In the genomic region with DNA sequence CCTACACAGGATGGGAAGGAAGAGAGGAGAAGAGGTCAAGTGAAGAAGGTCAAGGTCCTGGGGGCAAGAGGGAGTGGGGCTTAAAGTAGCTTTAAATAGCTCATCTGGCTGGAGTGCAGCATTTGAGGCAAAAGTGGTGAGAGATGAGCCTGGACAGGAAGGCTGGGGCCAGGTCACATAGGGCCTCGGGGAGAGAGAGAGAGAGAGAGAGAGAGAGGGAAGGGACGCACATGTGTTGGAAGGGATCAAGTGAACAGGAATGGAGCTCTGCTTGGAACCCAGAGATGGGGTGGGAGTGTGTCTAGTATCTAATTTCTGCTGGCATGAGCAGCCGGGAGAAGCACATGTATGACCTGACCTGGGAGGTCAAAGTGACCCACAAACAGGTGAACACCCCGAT, we compare ENCODE assay signal across 32 cellular contexts.
DNase-seq lines count a peak whose midpoint lies in the region; ATAC-seq and TF ChIP-seq lines count a peak whose summit lies in the region.
"Had no signal": no experiment of that assay in that cellular context is flagged by ENCODE, and none has a peak within 500 bp of the region (broad histone marks: within the 10 kb centered on the region; RNA-seq: fewer than 3 reads in every experiment).

No MANE protein-coding gene starts in this region.

- peaks cover 36 to 43% of the 10 kb centered on the region in 2 experiments for H3K4me1 ChIP-seq in HCT116 (ENCODE audit: control insufficient read depth in 1 of 2, insufficient read depth in 2 of 2, low read length in 2 of 2)
- peaks cover 31% of the 10 kb centered on the region for H3K4me1 ChIP-seq in left ventricle myocardium inferior
- H3K4me1 ChIP-seq in skeletal muscle tissue (ENCODE audit: control insufficient read depth in 3 of 3, insufficient read depth in 3 of 3, low read length in 3 of 3): peaks cover 35 to 43% (median 41%) of the 10 kb centered on the region in 3 donors
- H3K4me1 ChIP-seq in GM23248 (ENCODE audit: insufficient read depth): no peaks in the 10 kb centered on the region
- H3K4me1 ChIP-seq: spleen, testis, uterus had no signal

- H3K4me1 Mint-ChIP-seq in activated CD8-positive, alpha-beta T cell treated with anti-CD3 and anti-CD28 coated beads, Interleukin-2, amount 10 ng/mL, durations not matched to agents 7 days and 5 days (ENCODE audit: low read depth): peaks cover 5% of the 10 kb centered on the region
- no peaks in the 10 kb centered on the region for H3K4me1 Mint-ChIP-seq in activated CD8-positive, alpha-beta T cell treated with anti-CD3 and anti-CD28 coated beads for 36 hours (ENCODE audit: low read depth)
- H3K4me1 Mint-ChIP-seq: B cell had no signal

- H3K36me3 Mint-ChIP-seq in activated CD8-positive, alpha-beta T cell treated with anti-CD3 and anti-CD28 coated beads, Interleukin-2, amount 10 ng/mL, durations not matched to agents 7 days and 5 days (ENCODE audit: low read depth): no peaks in the 10 kb centered on the region
- H3K36me3 Mint-ChIP-seq in activated CD8-positive, alpha-beta T cell treated with anti-CD3 and anti-CD28 coated beads for 36 hours (ENCODE audit: low read depth): no peaks in the 10 kb centered on the region
- H3K36me3 Mint-ChIP-seq: activated naive CD4-positive, alpha-beta T cell treated with anti-CD3 and anti-CD28 coated beads, Interleukin-2, amount 50 U/mL, for 72 hours; CD8-positive, alpha-beta T cell had no signal

- in situ Hi-C loops in GM23248 (cut with MboI): no loop called here

- RAD21 ChIA-PET in HCT116 (lab: Charles Lee; ENCODE audit: low non-redundant PET in 1 of 2, low total read pairs in 2 of 2, uncharacterized antibody in 2 of 2, unreplicated experiment in 2 of 2): no interaction called here

- H3K27me3 Mint-ChIP-seq in activated CD8-positive, alpha-beta T cell treated with anti-CD3 and anti-CD28 coated beads, Interleukin-2, amount 10 ng/mL, durations not matched to agents 7 days and 5 days (ENCODE audit: low read depth): peaks cover 14% of the 10 kb centered on the region
- H3K27me3 Mint-ChIP-seq in activated CD8-positive, alpha-beta T cell treated with anti-CD3 and anti-CD28 coated beads for 36 hours: peaks cover 18% of the 10 kb centered on the region

- H3K9ac ChIP-seq in HCT116 (ENCODE audit: low read length) (no peak overlapping the region), skeletal muscle tissue (ENCODE audit: low read depth in 1 of 3, low read length in 3 of 3) (peak overlapping the region; percentile 10 to 26 (median 16)), GM23248 (no peak overlapping the region)

- no peak for DNase-seq in activated CD8-positive, alpha-beta T cell treated with anti-CD3 and anti-CD28 coated beads, Interleukin-2, amount 10 ng/mL, durations not matched to agents 7 days and 5 days
- DNase-seq in activated CD8-positive, alpha-beta T cell treated with anti-CD3 and anti-CD28 coated beads for 36 hours: no peak
- DNase-seq in HCT116 (ENCODE audit: low read depth, low spot score) (no peak), left ventricle myocardium inferior (no peak), GM10266 (ENCODE audit: extremely low spot score) (no peak), GM23248 (no peak)
- DNase-seq: ACHN; activated CD8-positive, alpha-beta memory T cell treated with anti-CD3 and anti-CD28 coated beads for 24 hours; activated effector memory CD4-positive, alpha-beta T cell treated with Interleukin-2 at 50 U/mL for 16 hours; activated T-cell treated with anti-CD3 and anti-CD28 coated beads, Interleukin-2, amount 50 U/mL, for 1 hour; amygdala; brain microvascular endothelial cell; CD8-positive, alpha-beta T cell; mammary epithelial cell; mucosa of descending colon; NCI-H1048; NCI-H1694; Peyer's patch; retina; SIG-M5; spleen; stimulated activated CD8-positive, alpha-beta memory T cell treated with anti-CD3 and anti-CD28 coated beads, Interleukin-4, amount 100 ng/mL, for 48 hours; testis; uterus had no signal

- no peak for ATAC-seq in activated CD8-positive, alpha-beta T cell treated with anti-CD3 and anti-CD28 coated beads, Interleukin-2, amount 10 ng/mL, durations not matched to agents 7 days and 5 days
- ATAC-seq in activated CD8-positive, alpha-beta T cell treated with anti-CD3 and anti-CD28 coated beads for 36 hours: no peak
- ATAC-seq in HCT116 (no peak), HG02763 (IDR thresholded peaks at IDR 0.05; ENCODE audit: unreplicated experiment) (no peak)
- ATAC-seq: activated naive CD4-positive, alpha-beta T cell treated with anti-CD3 and anti-CD28 coated beads, Interleukin-2, amount 50 U/mL, for 72 hours; CD8-positive, alpha-beta T cell; mucosa of descending colon had no signal

- H3K27me3 ChIP-seq in HCT116 (ENCODE audit: insufficient read depth, low read length) (0 out of 2 replicates have a peak, but pooled peaks cover 3% of the 10 kb centered on the region), left ventricle myocardium inferior (ENCODE audit: low read depth) (peaks cover 11% of the 10 kb centered on the region), skeletal muscle tissue (ENCODE audit: control insufficient read depth in 3 of 3, insufficient read depth in 3 of 3, low read length in 3 of 3) (no peaks in the 10 kb centered on the region), GM23248 (replicated peaks; ENCODE audit: insufficient read depth) (peaks cover 5% of the 10 kb centered on the region; the same call in 1 of the 2 replicates)
- H3K27me3 ChIP-seq: brain microvascular endothelial cell, hepatocyte, Peyer's patch, testis, uterus had no signal

- H3K27ac Mint-ChIP-seq in activated CD8-positive, alpha-beta T cell treated with anti-CD3 and anti-CD28 coated beads, Interleukin-2, amount 10 ng/mL, durations not matched to agents 7 days and 5 days: peak overlapping the region; percentile 10
- H3K27ac Mint-ChIP-seq in activated CD8-positive, alpha-beta T cell treated with anti-CD3 and anti-CD28 coated beads for 36 hours: no peak overlapping the region
- H3K27ac Mint-ChIP-seq: activated naive CD4-positive, alpha-beta T cell treated with anti-CD3 and anti-CD28 coated beads, Interleukin-2, amount 50 U/mL, for 72 hours; B cell; CD8-positive, alpha-beta T cell; stimulated activated naive CD8-positive, alpha-beta T cell treated with anti-CD3 and anti-CD28 coated beads, Interleukin-15, Interleukin-2, amounts not matched to agents 100 ng/mL and 50 ng/mL, for 24 hours; T-helper 2 cell treated with Interferon-gamma antibody and Interleukin-4, amounts not matched to agents 5 μg/mL and 100 μg/mL, for 36 hours had no signal

- no peak overlapping the region for H3K4me3 Mint-ChIP-seq in activated CD8-positive, alpha-beta T cell treated with anti-CD3 and anti-CD28 coated beads, Interleukin-2, amount 10 ng/mL, durations not matched to agents 7 days and 5 days
- H3K4me3 Mint-ChIP-seq in activated CD8-positive, alpha-beta T cell treated with anti-CD3 and anti-CD28 coated beads for 36 hours: no peak overlapping the region
- H3K4me3 Mint-ChIP-seq: B cell; CD8-positive, alpha-beta T cell; nephron; stimulated activated naive CD8-positive, alpha-beta T cell treated with anti-CD3 and anti-CD28 coated beads, Interleukin-15, Interleukin-2, amounts not matched to agents 100 ng/mL and 50 ng/mL, for 24 hours; T-helper 2 cell treated with Interferon-gamma antibody and Interleukin-4, amounts not matched to agents 5 μg/mL and 100 μg/mL, for 36 hours had no signal

- CTCF ChIA-PET in activated CD8-positive, alpha-beta T cell treated with anti-CD3 and anti-CD28 coated beads, Interleukin-2, amount 10 ng/mL, durations not matched to agents 7 days and 5 days (lab: Charles Lee): no interaction called here
- CTCF ChIA-PET in activated CD8-positive, alpha-beta T cell treated with anti-CD3 and anti-CD28 coated beads for 36 hours (lab: Charles Lee): interaction anchor here (1.4 kb wide), 1 partner anchor 10 kb away, joined by 3 read pairs; no protein-coding TSS in a partner anchor
- CTCF ChIA-PET in HCT116 (lab: Charles Lee): no interaction called here

- TF ChIP-seq POLR2A in HCT116 (IDR thresholded peaks at IDR 0.05; ENCODE audit: borderline replicate concordance, extremely low read depth, insufficient read depth, insufficient read length): no peak

- no peaks in the 10 kb centered on the region for H3F3A ChIP-seq in GM23248 (ENCODE audit: insufficient read depth)

- H4K20me1 ChIP-seq in HCT116 (ENCODE audit: insufficient read depth) (no peaks in the 10 kb centered on the region), GM23248 (ENCODE audit: insufficient read depth) (no peaks in the 10 kb centered on the region)

- 66 to 72% methylated on average over 4 of the region's 4 CpGs for WGBS in GM23248 (ENCODE audit: low coverage in 1 of 2, low lambda C conversion rate in 2 of 2, missing lambda C conversion rate in 2 of 2), 2 experiments

- H3K27ac ChIP-seq in HCT116 (ENCODE audit: low read depth, low read length): no peak overlapping the region
- peak overlapping the region; percentile 66 for H3K27ac ChIP-seq in left ventricle myocardium inferior (replicated peaks)
- peak overlapping the region; percentile 87 for H3K27ac ChIP-seq in skeletal muscle tissue (ENCODE audit: low read depth, low read length)
- no peak overlapping the region for H3K27ac ChIP-seq in GM23248
- H3K27ac ChIP-seq: brain microvascular endothelial cell, hepatocyte, Peyer's patch, spleen, testis, uterus had no signal

- H3K9me2 ChIP-seq in HCT116 (ENCODE audit: insufficient read depth) (no peaks in the 10 kb centered on the region), GM23248 (ENCODE audit: insufficient read depth) (no peaks in the 10 kb centered on the region)

- TF ChIP-seq CTCF in activated CD8-positive, alpha-beta T cell treated with anti-CD3 and anti-CD28 coated beads for 36 hours (IDR thresholded peaks at IDR 0.05): no peak
- TF ChIP-seq CTCF in HCT116 (IDR thresholded peaks at IDR 0.05 in 2 of 3, conservative IDR thresholded peaks at IDR 0.05 in 1 of 3; ENCODE audit: borderline replicate concordance in 1 of 3, insufficient read depth in 1 of 3, low read depth in 2 of 3, low read length in 2 of 3): no peak
- TF ChIP-seq CTCF in left ventricle myocardium inferior (IDR thresholded peaks at IDR 0.05; ENCODE audit: borderline replicate concordance): no peak
- TF ChIP-seq CTCF in GM10266 (IDR thresholded peaks at IDR 0.05; ENCODE audit: control insufficient read depth, insufficient read depth, low read depth, missing control alignments): no peak

- intact Hi-C loops in activated CD8-positive, alpha-beta T cell treated with anti-CD3 and anti-CD28 coated beads for 36 hours (cut with micrococcal nuclease): no loop called here
- intact Hi-C loops in HCT116 (cut with micrococcal nuclease): no loop called here
- intact Hi-C loops in left ventricle myocardium inferior (cut with micrococcal nuclease): no loop called here

- H3K36me3 ChIP-seq in HCT116 (ENCODE audit: control insufficient read depth in 1 of 2, insufficient read depth in 2 of 2, low read length in 2 of 2) (no peaks in the 10 kb centered on the region), left ventricle myocardium inferior (no peaks in the 10 kb centered on the region), skeletal muscle tissue (ENCODE audit: control insufficient read depth in 3 of 3, insufficient read depth in 3 of 3, low read length in 3 of 3) (no peaks in the 10 kb centered on the region), GM23248 (ENCODE audit: low read depth) (no peaks in the 10 kb centered on the region)
- H3K36me3 ChIP-seq: brain microvascular endothelial cell, Peyer's patch, spleen, uterus had no signal

- no peaks in the 10 kb centered on the region for H3K9me3 ChIP-seq in HCT116 (ENCODE audit: control insufficient read depth in 1 of 2, insufficient read depth in 1 of 2, low read depth in 1 of 2, low read length in 2 of 2)
- H3K9me3 ChIP-seq in left ventricle myocardium inferior (replicated peaks): no peaks in the 10 kb centered on the region
- no peaks in the 10 kb centered on the region for H3K9me3 ChIP-seq in skeletal muscle tissue (ENCODE audit: control insufficient read depth in 3 of 3, low read length in 3 of 3)
- H3K9me3 ChIP-seq in GM23248 (ENCODE audit: low read depth): no peaks in the 10 kb centered on the region
- H3K9me3 ChIP-seq: mucosa of descending colon, Peyer's patch, spleen, testis had no signal

- no peak overlapping the region for H3K4me3 ChIP-seq in HCT116 (replicated peaks in 1 of 2; ENCODE audit: low read depth in 1 of 2, low read length in 2 of 2)
- H3K4me3 ChIP-seq in left ventricle myocardium inferior: no peak overlapping the region
- peak overlapping the region in 1 of 3 donors; percentile 30 for H3K4me3 ChIP-seq in skeletal muscle tissue (ENCODE audit: low read length in 3 of 3)
- no peak overlapping the region for H3K4me3 ChIP-seq in GM23248
- H3K4me3 ChIP-seq: hepatocyte, mucosa of descending colon, Peyer's patch, spleen, testis, uterus had no signal

- no peaks in the 10 kb centered on the region for H3K9me3 Mint-ChIP-seq in activated CD8-positive, alpha-beta T cell treated with anti-CD3 and anti-CD28 coated beads, Interleukin-2, amount 10 ng/mL, durations not matched to agents 7 days and 5 days (ENCODE audit: insufficient read depth)
- H3K9me3 Mint-ChIP-seq in activated CD8-positive, alpha-beta T cell treated with anti-CD3 and anti-CD28 coated beads for 36 hours: no peaks in the 10 kb centered on the region
- H3K9me3 Mint-ChIP-seq: activated naive CD4-positive, alpha-beta T cell treated with anti-CD3 and anti-CD28 coated beads, Interleukin-2, amount 50 U/mL, for 72 hours; CD8-positive, alpha-beta T cell; stimulated activated naive CD8-positive, alpha-beta T cell treated with anti-CD3 and anti-CD28 coated beads, Interleukin-15, Interleukin-2, amounts not matched to agents 100 ng/mL and 50 ng/mL, for 24 hours; T-helper 2 cell treated with Interferon-gamma antibody and Interleukin-4, amounts not matched to agents 5 μg/mL and 100 μg/mL, for 36 hours had no signal

- BruUV-seq in HCT116 (replicated peaks; lab: Mats Ljungman, UMichigan): no TSS peak

- H2AFZ ChIP-seq in HCT116 (ENCODE audit: low read depth, low read length, poor library complexity, severe bottlenecking) (no peak overlapping the region), GM23248 (no peak overlapping the region)
- H2AFZ ChIP-seq: hepatocyte had no signal

- 0 out of 2 replicates have a peak overlapping the region, but pooled peaks have one; percentile 13 for H3K4me2 ChIP-seq in HCT116 (ENCODE audit: low read length)
- no peak overlapping the region for H3K4me2 ChIP-seq in GM23248 (ENCODE audit: unreplicated experiment)
- H3K4me2 ChIP-seq: hepatocyte had no signal

- POLR2A ChIA-PET in activated CD8-positive, alpha-beta T cell treated with anti-CD3 and anti-CD28 coated beads, Interleukin-2, amount 10 ng/mL, durations not matched to agents 7 days and 5 days (lab: Charles Lee): no interaction called here
- POLR2A ChIA-PET in activated CD8-positive, alpha-beta T cell treated with anti-CD3 and anti-CD28 coated beads for 36 hours (lab: Charles Lee): no interaction called here
- POLR2A ChIA-PET in HCT116 (lab: Charles Lee): no interaction called here

- TF ChIP-seq RAD21 in HCT116 (IDR thresholded peaks at IDR 0.05; ENCODE audit: low read depth): no peak

- no peaks in the 10 kb centered on the region for H3K79me2 ChIP-seq in HCT116 (ENCODE audit: insufficient read depth, low read length)
- no peaks in the 10 kb centered on the region for H3K79me2 ChIP-seq in GM23248 (ENCODE audit: insufficient read depth)
- H3K79me2 ChIP-seq: hepatocyte had no signal

Comparison
In these comparisons a context has a peak if more than half of its experiments do, and no peak if none do; other contexts are left out.
1. H3K27ac ChIP-seq: peak in left ventricle myocardium inferior (single experiment) and skeletal muscle tissue (single experiment); none in HCT116 (single experiment) and GM23248 (single experiment).
2. H3K9ac ChIP-seq: peak in skeletal muscle tissue (3 of 3); none in HCT116 (single experiment) and GM23248 (single experiment).